ENCODE assay signal across 25 cellular contexts in the genomic region with DNA sequence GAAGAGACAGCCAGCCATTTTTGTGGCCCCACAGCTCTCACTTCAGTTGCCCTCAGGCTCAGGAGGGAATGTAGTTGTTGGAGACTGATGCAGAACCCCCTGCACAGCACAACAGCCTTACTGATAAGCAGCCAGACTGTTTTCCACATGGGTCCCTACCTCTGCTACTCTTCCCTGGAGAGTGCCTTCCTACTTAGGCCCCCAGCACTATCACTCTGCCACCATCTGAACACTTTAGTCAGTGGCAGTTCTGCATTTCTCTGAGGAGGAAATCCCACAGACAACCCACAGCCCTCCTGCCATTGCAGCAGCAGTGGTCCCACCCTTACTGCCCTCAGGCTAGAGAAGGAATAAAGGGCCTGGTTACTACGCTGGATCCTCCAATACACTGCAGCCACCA.
"Had no signal": no experiment of that assay in that cellular context is flagged by ENCODE, and none has a peak within 500 bp of the region (broad histone marks: within the 10 kb centered on the region; RNA-seq: fewer than 3 reads in every experiment).

No MANE protein-coding gene starts in this region.

- H3K27ac ChIP-seq: colonic mucosa, epithelial cell of prostate, gastroesophageal sphincter, heart right ventricle, lower lobe of right lung, neutrophil, pancreas, right atrium auricular region, suprapubic skin had no signal

- H3K27ac Mint-ChIP-seq: dendritic cell treated with granulocyte-macrophage colony-stimulating factor and Interleukin-4, amounts not matched to agents 40 ng/mL and 50 ng/mL, for 4 days; natural killer cell; stimulated activated naive CD8-positive, alpha-beta T cell treated with anti-CD3 and anti-CD28 coated beads, Interleukin-15, amount 100 ng/mL, for 72 hours had no signal

- H3K4me3 Mint-ChIP-seq: dendritic cell treated with granulocyte-macrophage colony-stimulating factor and Interleukin-4, amounts not matched to agents 40 ng/mL and 50 ng/mL, for 4 days; endodermal cell; natural killer cell; stimulated activated naive CD8-positive, alpha-beta T cell treated with anti-CD3 and anti-CD28 coated beads, Interleukin-15, amount 100 ng/mL, for 72 hours had no signal

- DNase-seq: colonic mucosa; effector CD8-positive, alpha-beta T cell; foreskin fibroblast; heart right ventricle; hippocampal formation; left ventricle myocardium superior; lower lobe of right lung; natural killer cell; stimulated activated CD4-positive, alpha-beta T cell treated with anti-CD3 and anti-CD28 coated beads, Interleukin-12 subunit alpha, Interleukin-12 subunit beta, amount 100 ng/mL, for 4 hours; stimulated activated CD4-positive, alpha-beta T cell treated with anti-CD3 and anti-CD28 coated beads, Interleukin-1b, Interleukin-23, amount 100 ng/mL, for 48 hours; stimulated activated CD4-positive, alpha-beta T cell treated with anti-CD3 and anti-CD28 coated beads, Interleukin-4, amount 100 ng/mL, for 1 hour; stimulated activated CD8-positive, alpha-beta memory T cell treated with anti-CD3 and anti-CD28 coated beads, Interleukin-4, amount 100 ng/mL, for 48 hours; stimulated activated naive CD4-positive, alpha-beta T cell; stimulated activated naive CD8-positive, alpha-beta T cell treated with anti-CD3 and anti-CD28 coated beads, Interleukin-15, amount 100 ng/mL, for 72 hours; trophoblast cell had no signal

- H3K4me1 Mint-ChIP-seq: endodermal cell; stimulated activated naive CD8-positive, alpha-beta T cell treated with anti-CD3 and anti-CD28 coated beads, Interleukin-15, amount 100 ng/mL, for 72 hours had no signal

- H3K27me3 Mint-ChIP-seq: dendritic cell treated with granulocyte-macrophage colony-stimulating factor and Interleukin-4, amounts not matched to agents 40 ng/mL and 50 ng/mL, for 4 days; stimulated activated naive CD8-positive, alpha-beta T cell treated with anti-CD3 and anti-CD28 coated beads, Interleukin-15, amount 100 ng/mL, for 72 hours had no signal

- H3K9me3 ChIP-seq: lower lobe of right lung, neutrophil, pancreas had no signal

- H3K27me3 ChIP-seq: colonic mucosa, gastroesophageal sphincter, heart right ventricle, neutrophil, pancreas, right atrium auricular region, suprapubic skin had no signal

- H3K4me1 ChIP-seq: colonic mucosa, heart right ventricle, lower lobe of right lung, pancreas, right atrium auricular region, suprapubic skin had no signal

- H3K4me3 ChIP-seq: colonic mucosa, gastroesophageal sphincter, heart right ventricle, lower lobe of right lung, pancreas, right atrium auricular region, smooth muscle cell, suprapubic skin had no signal

- ATAC-seq: esophagus mucosa; gastroesophageal sphincter; heart right ventricle; left ventricle myocardium superior; lower lobe of right lung; natural killer cell; pancreas; stimulated activated naive CD8-positive, alpha-beta T cell treated with anti-CD3 and anti-CD28 coated beads, Interleukin-15, amount 100 ng/mL, for 72 hours had no signal

- H3K36me3 ChIP-seq: colonic mucosa, gastroesophageal sphincter, heart right ventricle, lower lobe of right lung, neutrophil, pancreas, right atrium auricular region, suprapubic skin had no signal
